In genomic region chr17:8797621-8798175, GRCh38 we compare ENCODE assay signal across 27 cellular contexts. TPM values are rescaled to one million over a fixed set of nuclear protein-coding genes. Genes with fewer than 3 reads are reported as not detected.
"Had no signal": no experiment of that assay in that cellular context is flagged by ENCODE, and none has a peak within 500 bp of the region (broad histone marks: within the 10 kb centered on the region; RNA-seq: fewer than 3 reads in every experiment).

No MANE protein-coding gene starts in this region.

- H3K4me1 Mint-ChIP-seq: activated CD4-positive, alpha-beta T cell treated with anti-CD3 and anti-CD28 coated beads, Interleukin-2, amount 10 ng/mL, durations not matched to agents 24 days and 14 days; activated naive CD8-positive, alpha-beta T cell treated with anti-CD3 and anti-CD28 coated beads for 36 hours; activated T-helper 17 cell treated with anti-CD3 and anti-CD28 coated beads, Interleukin-2, amount 50 U/mL, for 72 hours; T-helper 17 cell had no signal

- H3K36me3 Mint-ChIP-seq: activated naive CD8-positive, alpha-beta T cell treated with anti-CD3 and anti-CD28 coated beads for 36 hours had no signal

- H3K4me3 Mint-ChIP-seq: activated B cell treated with CpG ODN at 0.5 μM for 24 hours; activated CD4-positive, alpha-beta T cell treated with anti-CD3 and anti-CD28 coated beads, Interleukin-2, amount 10 ng/mL, durations not matched to agents 24 days and 14 days; activated naive CD4-positive, alpha-beta T cell treated with anti-CD3 and anti-CD28 coated beads for 36 hours; activated naive CD8-positive, alpha-beta T cell treated with anti-CD3 and anti-CD28 coated beads for 36 hours; activated T-helper 17 cell treated with anti-CD3 and anti-CD28 coated beads, Interleukin-2, amount 50 U/mL, for 72 hours; T-helper 17 cell had no signal

- ATAC-seq: activated T-helper 17 cell treated with anti-CD3 and anti-CD28 coated beads, Interleukin-2, amount 50 U/mL, for 72 hours; PC-3; SK-N-SH treated with all-trans-retinoic acid at 6 μM for 48 hours; T-helper 17 cell had no signal

- DNase-seq: activated B cell treated with CpG ODN at 0.5 μM for 24 hours; activated CD4-positive, alpha-beta T cell treated with anti-CD3 and anti-CD28 coated beads for 1 hour; activated CD4-positive, alpha-beta T cell treated with anti-CD3 and anti-CD28 coated beads, Interleukin-2, amount 10 ng/mL, durations not matched to agents 24 days and 14 days; activated CD4-positive, alpha-beta T cell treated with anti-CD3 and anti-CD28 coated beads, Interleukin-2, amount 50 U/mL, for 48 hours; activated gamma-delta T cell; activated naive CD4-positive, alpha-beta T cell treated with anti-CD3 and anti-CD28 coated beads for 36 hours; activated naive CD8-positive, alpha-beta T cell treated with anti-CD3 and anti-CD28 coated beads for 36 hours; activated T-cell treated with anti-CD3 and anti-CD28 coated beads for 4 hours; activated T-cell treated with anti-CD3 and anti-CD28 coated beads, Interleukin-2, amount 50 U/mL, for 48 hours; brain microvascular endothelial cell; MM.1S; NCI-H1105; NCI-H1436; NCI-H1694 treated with DMSO at 0.1 percent for 48 hours; NCI-H2029 treated with DMSO at 0.1 percent for 48 hours; NCI-H510A treated with DMSO at 0.1 percent for 48 hours; NCI-H69; PC-3; SHP77; T-helper 17 cell; T-helper 9 cell had no signal

- H3K4me3 ChIP-seq: cardiac muscle cell, SJSA1 had no signal

- H3K4me1 ChIP-seq: SJSA1 had no signal

- H3K27ac ChIP-seq: brain microvascular endothelial cell, cardiac muscle cell, SJSA1 had no signal

- H3K27me3 Mint-ChIP-seq: activated B cell treated with CpG ODN at 0.5 μM for 24 hours; activated naive CD8-positive, alpha-beta T cell treated with anti-CD3 and anti-CD28 coated beads for 36 hours; activated T-helper 17 cell treated with anti-CD3 and anti-CD28 coated beads, Interleukin-2, amount 50 U/mL, for 72 hours had no signal

- H3K9me3 Mint-ChIP-seq: activated B cell treated with CpG ODN at 0.5 μM for 24 hours; activated CD4-positive, alpha-beta T cell treated with anti-CD3 and anti-CD28 coated beads, Interleukin-2, amount 10 ng/mL, durations not matched to agents 24 days and 14 days; activated naive CD4-positive, alpha-beta T cell treated with anti-CD3 and anti-CD28 coated beads for 36 hours; activated naive CD8-positive, alpha-beta T cell treated with anti-CD3 and anti-CD28 coated beads for 36 hours; activated T-helper 17 cell treated with anti-CD3 and anti-CD28 coated beads, Interleukin-2, amount 50 U/mL, for 72 hours had no signal

- FAIRE-seq: RCC 7860 had no signal

- H3K27ac Mint-ChIP-seq: activated B cell treated with CpG ODN at 0.5 μM for 24 hours; activated CD4-positive, alpha-beta T cell treated with anti-CD3 and anti-CD28 coated beads, Interleukin-2, amount 10 ng/mL, durations not matched to agents 24 days and 14 days; activated naive CD4-positive, alpha-beta T cell treated with anti-CD3 and anti-CD28 coated beads for 36 hours; activated naive CD8-positive, alpha-beta T cell treated with anti-CD3 and anti-CD28 coated beads for 36 hours; activated T-helper 17 cell treated with anti-CD3 and anti-CD28 coated beads, Interleukin-2, amount 50 U/mL, for 72 hours; T-helper 17 cell had no signal

- H3K27me3 ChIP-seq: SJSA1 had no signal

- H3K36me3 ChIP-seq: brain microvascular endothelial cell, cardiac muscle cell, SJSA1 had no signal

- H3K9me3 ChIP-seq: SJSA1 had no signal

RNA-seq across cellular contexts. Expression of gene MFSD6L, which starts 1.5 kb away (rescaled TPM):
- total RNA-seq: activated naive CD4-positive, alpha-beta T cell treated with anti-CD3 and anti-CD28 coated beads for 36 hours; activated naive CD8-positive, alpha-beta T cell treated with anti-CD3 and anti-CD28 coated beads for 36 hours; cardiac muscle cell; SJSA1; T-helper 17 cell had no signal
- polyA plus RNA-seq: cardiac muscle cell had no signal

RNA-seq across cellular contexts. Expression of gene SPDYE4, which starts 39.4 kb away (rescaled TPM):
- total RNA-seq: activated B cell treated with CpG ODN at 0.5 μM for 24 hours; activated CD4-positive, alpha-beta T cell treated with anti-CD3 and anti-CD28 coated beads, Interleukin-2, amount 10 ng/mL, durations not matched to agents 24 days and 14 days; activated naive CD4-positive, alpha-beta T cell treated with anti-CD3 and anti-CD28 coated beads for 36 hours; activated naive CD8-positive, alpha-beta T cell treated with anti-CD3 and anti-CD28 coated beads for 36 hours; activated T-helper 17 cell treated with anti-CD3 and anti-CD28 coated beads, Interleukin-2, amount 50 U/mL, for 72 hours; cardiac muscle cell; PC-3; SJSA1; T-helper 17 cell had no signal
- polyA plus RNA-seq: adipose tissue, cardiac muscle cell had no signal

RNA-seq across cellular contexts. Expression of gene CCDC42, which starts 53.1 kb away (rescaled TPM):
- total RNA-seq: activated B cell treated with CpG ODN at 0.5 μM for 24 hours; activated naive CD4-positive, alpha-beta T cell treated with anti-CD3 and anti-CD28 coated beads for 36 hours; cardiac muscle cell; PC-3; SJSA1 had no signal
- polyA plus RNA-seq: adipose tissue, cardiac muscle cell had no signal
